Comparison of ENCODE assay signal across 36 cellular contexts in genomic region chr9:136199391-136200288, GRCh38. TPM values are rescaled to one million over a fixed set of nuclear protein-coding genes. Genes with fewer than 3 reads are reported as not detected.
"Had no signal": no experiment of that assay in that cellular context is flagged by ENCODE, and none has a peak within 500 bp of the region (broad histone marks: within the 10 kb centered on the region; RNA-seq: fewer than 3 reads in every experiment).

No MANE protein-coding gene starts in this region.

- H3K4me3 ChIP-seq: esophagus muscularis mucosa, left lung, lung, pancreas, prostate gland, skin epidermis, thoracic aorta had no signal

- H3K27ac ChIP-seq: esophagus muscularis mucosa, foreskin keratinocyte, heart left ventricle, left lung, neutrophil, pancreas, prostate gland, skin epidermis, thoracic aorta, VCaP had no signal

- H3K4me1 Mint-ChIP-seq: activated CD4-positive, alpha-beta memory T cell treated with anti-CD3 and anti-CD28 coated beads, Interleukin-2, amount 10 ng/mL, durations not matched to agents 7 days and 5 days; central memory CD8-positive, alpha-beta T cell; endodermal cell had no signal

- H3K27ac Mint-ChIP-seq: activated CD4-positive, alpha-beta memory T cell treated with anti-CD3 and anti-CD28 coated beads, Interleukin-2, amount 10 ng/mL, durations not matched to agents 7 days and 5 days; activated CD4-positive, alpha-beta T cell treated with anti-CD3 and anti-CD28 coated beads, Interleukin-2, amount 10 ng/mL, durations not matched to agents 24 days and 14 days; activated naive CD4-positive, alpha-beta T cell treated with anti-CD3 and anti-CD28 coated beads, Interleukin-2, amount 50 U/mL, for 72 hours; activated T-helper 2 cell treated with anti-CD3 and anti-CD28 coated beads, Interferon-gamma antibody, Interleukin-2, Interleukin-4, amounts not matched to agents 10 μg/mL and 5 μg/mL and 100 μg/mL, durations not matched to agents 14 hours and 24 hours and 36 hours; dendritic cell treated with granulocyte-macrophage colony-stimulating factor and Interleukin-4, amounts not matched to agents 40 ng/mL and 50 ng/mL, for 4 days; endodermal cell; natural killer cell treated with Interleukin-12 subunit alpha and Interleukin-12 subunit beta and Interleukin-15 and Interleukin-18, amount 100 ng/mL, for 72 hours; stimulated activated effector memory CD8-positive, alpha-beta T cell treated with anti-CD3 and anti-CD28 coated beads, Interleukin-12 subunit alpha, Interleukin-12 subunit beta, amount 100 ng/mL, for 72 hours; stimulated activated naive CD8-positive, alpha-beta T cell treated with anti-CD3 and anti-CD28 coated beads, Interleukin-15, Interleukin-2, amounts not matched to agents 100 ng/mL and 50 ng/mL, for 24 hours had no signal

- H3K4me3 Mint-ChIP-seq: activated CD4-positive, alpha-beta memory T cell treated with anti-CD3 and anti-CD28 coated beads, Interleukin-2, amount 10 ng/mL, durations not matched to agents 7 days and 5 days; activated CD4-positive, alpha-beta T cell treated with anti-CD3 and anti-CD28 coated beads, Interleukin-2, amount 10 ng/mL, durations not matched to agents 24 days and 14 days; central memory CD8-positive, alpha-beta T cell; dendritic cell treated with granulocyte-macrophage colony-stimulating factor and Interleukin-4, amounts not matched to agents 40 ng/mL and 50 ng/mL, for 4 days; endodermal cell; natural killer cell treated with Interleukin-12 subunit alpha and Interleukin-12 subunit beta and Interleukin-15 and Interleukin-18, amount 100 ng/mL, for 72 hours; stimulated activated effector memory CD8-positive, alpha-beta T cell treated with anti-CD3 and anti-CD28 coated beads, Interleukin-12 subunit alpha, Interleukin-12 subunit beta, amount 100 ng/mL, for 72 hours; stimulated activated naive CD8-positive, alpha-beta T cell treated with anti-CD3 and anti-CD28 coated beads, Interleukin-15, Interleukin-2, amounts not matched to agents 100 ng/mL and 50 ng/mL, for 24 hours had no signal

- H3K9me3 Mint-ChIP-seq: activated CD4-positive, alpha-beta memory T cell treated with anti-CD3 and anti-CD28 coated beads, Interleukin-2, amount 10 ng/mL, durations not matched to agents 7 days and 5 days; activated CD4-positive, alpha-beta T cell treated with anti-CD3 and anti-CD28 coated beads, Interleukin-2, amount 10 ng/mL, durations not matched to agents 24 days and 14 days; activated naive CD4-positive, alpha-beta T cell treated with anti-CD3 and anti-CD28 coated beads, Interleukin-2, amount 50 U/mL, for 72 hours; activated T-helper 2 cell treated with anti-CD3 and anti-CD28 coated beads, Interferon-gamma antibody, Interleukin-2, Interleukin-4, amounts not matched to agents 10 μg/mL and 5 μg/mL and 100 μg/mL, durations not matched to agents 14 hours and 24 hours and 36 hours; central memory CD8-positive, alpha-beta T cell; dendritic cell treated with granulocyte-macrophage colony-stimulating factor and Interleukin-4, amounts not matched to agents 40 ng/mL and 50 ng/mL, for 4 days; endodermal cell; natural killer cell treated with Interleukin-12 subunit alpha and Interleukin-12 subunit beta and Interleukin-15 and Interleukin-18, amount 100 ng/mL, for 72 hours; stimulated activated effector memory CD8-positive, alpha-beta T cell treated with anti-CD3 and anti-CD28 coated beads, Interleukin-12 subunit alpha, Interleukin-12 subunit beta, amount 100 ng/mL, for 72 hours; stimulated activated naive CD8-positive, alpha-beta T cell treated with anti-CD3 and anti-CD28 coated beads, Interleukin-15, Interleukin-2, amounts not matched to agents 100 ng/mL and 50 ng/mL, for 24 hours had no signal

- ATAC-seq: activated naive CD4-positive, alpha-beta T cell treated with anti-CD3 and anti-CD28 coated beads, Interleukin-2, amount 50 U/mL, for 72 hours; foreskin keratinocyte; heart left ventricle; left lung; natural killer cell treated with Interleukin-12 subunit alpha and Interleukin-12 subunit beta and Interleukin-15 and Interleukin-18, amount 100 ng/mL, for 72 hours; pancreas; sciatic nerve; stimulated activated effector memory CD8-positive, alpha-beta T cell treated with anti-CD3 and anti-CD28 coated beads, Interleukin-12 subunit alpha, Interleukin-12 subunit beta, amount 100 ng/mL, for 72 hours had no signal

- H3K4me1 ChIP-seq: foreskin keratinocyte, left lung, pancreas, prostate gland had no signal

- H3K36me3 ChIP-seq: esophagus muscularis mucosa, heart left ventricle, left lung, neutrophil, pancreas, prostate gland, thoracic aorta had no signal

- H3K36me3 Mint-ChIP-seq: activated naive CD4-positive, alpha-beta T cell treated with anti-CD3 and anti-CD28 coated beads, Interleukin-2, amount 50 U/mL, for 72 hours; natural killer cell treated with Interleukin-12 subunit alpha and Interleukin-12 subunit beta and Interleukin-15 and Interleukin-18, amount 100 ng/mL, for 72 hours; stimulated activated effector memory CD8-positive, alpha-beta T cell treated with anti-CD3 and anti-CD28 coated beads, Interleukin-12 subunit alpha, Interleukin-12 subunit beta, amount 100 ng/mL, for 72 hours had no signal

- DNase-seq: activated CD4-positive, alpha-beta memory T cell treated with anti-CD3 and anti-CD28 coated beads, Interleukin-2, amount 10 ng/mL, durations not matched to agents 7 days and 5 days; activated CD4-positive, alpha-beta T cell treated with anti-CD3 and anti-CD28 coated beads, Interleukin-2, amount 10 ng/mL, durations not matched to agents 24 days and 14 days; activated CD4-positive, CD25-positive, alpha-beta regulatory T cell treated with anti-CD3 and anti-CD28 coated beads, Interleukin-2, amount 50 U/mL, for 72 hours; activated naive CD4-positive, alpha-beta T cell; activated T-cell treated with anti-CD3 and anti-CD28 coated beads, Interleukin-2, amount 50 U/mL, for 48 hours; heart left ventricle; hypothalamus; left lung; mesendoderm; retina; stimulated activated CD4-positive, alpha-beta T cell treated with anti-CD3 and anti-CD28 coated beads, Interleukin-12 subunit alpha, Interleukin-12 subunit beta, amount 100 ng/mL, for 4 hours; stimulated activated CD4-positive, alpha-beta T cell treated with anti-CD3 and anti-CD28 coated beads, Interleukin-4, amount 100 ng/mL, for 24 hours; T-helper 9 cell; trophoblast cell had no signal

- H3K9me3 ChIP-seq: esophagus muscularis mucosa, heart left ventricle, left lung, neutrophil, pancreas, prostate gland, thoracic aorta had no signal

RNA-seq across cellular contexts. Expression of gene LHX3, which starts 5.3 kb away (rescaled TPM):
- total RNA-seq: activated CD4-positive, alpha-beta T cell treated with anti-CD3 and anti-CD28 coated beads, Interleukin-2, amount 10 ng/mL, durations not matched to agents 24 days and 14 days; activated T-helper 2 cell treated with anti-CD3 and anti-CD28 coated beads, Interferon-gamma antibody, Interleukin-2, Interleukin-4, amounts not matched to agents 10 μg/mL and 5 μg/mL and 100 μg/mL, durations not matched to agents 14 hours and 24 hours and 36 hours; bronchial epithelial cell; endodermal cell; esophagus muscularis mucosa; foreskin keratinocyte; heart left ventricle; left lung; lung; mononuclear cell; myocyte; pancreas; sciatic nerve; subcutaneous adipose tissue; thoracic aorta had no signal
- polyA plus RNA-seq: foreskin keratinocyte, heart left ventricle, lung, pancreas had no signal
